20 cellular contexts compared by ENCODE assay signal in genomic region chr11:12161603-12162350, GRCh38. TPM values are rescaled to one million over a fixed set of nuclear protein-coding genes. Genes with fewer than 3 reads are reported as not detected.
DNase-seq lines count a peak whose midpoint lies in the region; ATAC-seq, FAIRE-seq and TF ChIP-seq lines count a peak whose summit lies in the region.
"Had no signal": no experiment of that assay in that cellular context is flagged by ENCODE, and none has a peak within 500 bp of the region (broad histone marks: within the 10 kb centered on the region; RNA-seq: fewer than 3 reads in every experiment).

No MANE protein-coding gene starts in this region.

- 100% methylated on average over 6 of the region's 12 CpGs; no CpG with 5 or more reads in 1 of the 2 experiments for WGBS in IMR-90 (ENCODE audit: extremely low coverage in 2 of 2, insufficient read length in 1 of 2), 2 experiments

- H3K4ac ChIP-seq in IMR-90 (ENCODE audit: low read depth, low read length), result peak overlapping the region; percentile 98

- H2BK120ac ChIP-seq in IMR-90 (ENCODE audit: low read depth, low read length), result peak overlapping the region; percentile 97

- peak overlapping the region; percentile 96 for H4K91ac ChIP-seq in IMR-90 (ENCODE audit: insufficient read depth, low read depth, low read length)

- peak overlapping the region; percentile 100; the same call in 1 of the 2 replicates for H2AK5ac ChIP-seq in IMR-90 (ENCODE audit: low read depth, low read length)

- H2BK20ac ChIP-seq in IMR-90 (ENCODE audit: low read depth, low read length), result peak overlapping the region; percentile 85

- H2AFZ ChIP-seq in IMR-90 (replicated peaks; ENCODE audit: low read length, poor library complexity) (no peak overlapping the region), keratinocyte (ENCODE audit: control insufficient read depth, low read length) (no peak overlapping the region)

- no TSS peak for BruUV-seq in IMR-90 (replicated peaks; lab: Mats Ljungman, UMichigan)

- H3K4me2 ChIP-seq in IMR-90 (ENCODE audit: low read depth, low read length) (no peak overlapping the region), keratinocyte (ENCODE audit: control insufficient read depth, extremely low read depth, insufficient read depth, low read depth, low read length) (no peak overlapping the region)

- no peak for FAIRE-seq in keratinocyte (lab: Jason Lieb, UNC)

- H3K4me3 ChIP-seq in IMR-90 (ENCODE audit: insufficient read depth, low read depth, low read length) (no peak overlapping the region), brain microvascular endothelial cell (ENCODE audit: low read depth, low read length) (no peak overlapping the region), keratinocyte (ENCODE audit: control insufficient read depth in 2 of 3, extremely low read depth in 1 of 3, insufficient read depth in 2 of 3, low read depth in 1 of 3, low read length in 3 of 3) (no peak overlapping the region)
- H3K4me3 ChIP-seq: gastrocnemius medialis, skin epidermis had no signal

- H3K79me2 ChIP-seq in keratinocyte (ENCODE audit: control insufficient read depth, insufficient read depth, low read length), result peaks cover 67% of the 10 kb centered on the region

- H4K20me1 ChIP-seq in IMR-90 (ENCODE audit: insufficient read depth, low read length) (peaks cover 4% of the 10 kb centered on the region; the same call in 1 of the 2 replicates), keratinocyte (ENCODE audit: control insufficient read depth, extremely low read depth, insufficient read depth, low read length) (no peaks in the 10 kb centered on the region)

- H3K9me1 ChIP-seq in IMR-90 (ENCODE audit: insufficient read depth, low read length), result peaks cover 48% of the 10 kb centered on the region
- H3K9me1 ChIP-seq in keratinocyte (ENCODE audit: control insufficient read depth, extremely low read depth, insufficient read depth, low read length), result no peaks in the 10 kb centered on the region

- H4K5ac ChIP-seq in IMR-90 (ENCODE audit: low read depth, low read length), result no peak overlapping the region; the same call in 1 of the 2 replicates

- POLR2A ChIA-PET in IMR-90 (lab: Charles Lee; ENCODE audit: unreplicated experiment), result no interaction called here

- no peak overlapping the region for H3K56ac ChIP-seq in IMR-90 (ENCODE audit: extremely low read depth, insufficient read depth, low read length)

- TF ChIP-seq CTCF in IMR-90 (conservative IDR thresholded peaks at IDR 0.05; ENCODE audit: low read depth, low read length) (no peak), brain microvascular endothelial cell (IDR thresholded peaks at IDR 0.05; ENCODE audit: low read depth, low read length, missing control alignments) (no peak), keratinocyte (optimal IDR thresholded peaks at IDR 0.05 in 1 of 3, IDR thresholded peaks at IDR 0.05 in 1 of 3, conservative IDR thresholded peaks at IDR 0.05 in 1 of 3; ENCODE audit: extremely low read depth in 1 of 3, insufficient read depth in 2 of 3, low read length in 3 of 3) (no peak)

- ATAC-seq in IMR-90 (ENCODE audit: low read depth) (no peak), HG02798 (IDR thresholded peaks at IDR 0.05; ENCODE audit: poor library complexity, unreplicated experiment) (no peak), HG02938 (IDR thresholded peaks at IDR 0.05; ENCODE audit: unreplicated experiment) (no peak), HG03039 (IDR thresholded peaks at IDR 0.05; ENCODE audit: unreplicated experiment) (no peak)
- no peak for ATAC-seq in stimulated activated effector memory CD8-positive, alpha-beta T cell treated with anti-CD3 and anti-CD28 coated beads, Interleukin-12 subunit alpha, Interleukin-12 subunit beta, amount 100 ng/mL, for 72 hours
- ATAC-seq: activated CD4-positive, CD25-positive, alpha-beta regulatory T cell treated with anti-CD3 and anti-CD28 coated beads, Interleukin-2, amount 50 U/mL, for 24 hours; gastrocnemius medialis had no signal

- H3K9me3 ChIP-seq in IMR-90 (ENCODE audit: control insufficient read depth, insufficient read depth, low read length) (no peaks in the 10 kb centered on the region), keratinocyte (ENCODE audit: control insufficient read depth, low read depth, low read length) (no peaks in the 10 kb centered on the region)
- H3K9me3 ChIP-seq: gastrocnemius medialis had no signal

- peaks cover 70% of the 10 kb centered on the region for H3K4me1 Mint-ChIP-seq in stimulated activated effector memory CD8-positive, alpha-beta T cell treated with anti-CD3 and anti-CD28 coated beads, Interleukin-12 subunit alpha, Interleukin-12 subunit beta, amount 100 ng/mL, for 72 hours
- H3K4me1 Mint-ChIP-seq: B cell had no signal

- in situ Hi-C loops in IMR-90 (cut with MboI; ENCODE audit: low sequenced_read_pairs), result no loop called here
- in situ Hi-C loops in brain microvascular endothelial cell (cut with HindIII; ENCODE audit: low pct_ligation_motif_present, low sequenced_read_pairs), result no loop called here

- CTCF ChIA-PET in IMR-90 (lab: Yijun Ruan, JAX), result interaction anchor here (0.6 kb wide), 1 partner anchor 109 kb away, joined by 3 read pairs; no protein-coding TSS in a partner anchor

- DNase-seq in IMR-90 (no peak), brain microvascular endothelial cell (no peak), keratinocyte (ENCODE audit: low read depth, low spot score) (no peak), NCI-H1436 (lab: John Stamatoyannopoulos, UW) (no peak)
- no peak for DNase-seq in stimulated activated effector memory CD8-positive, alpha-beta T cell treated with anti-CD3 and anti-CD28 coated beads, Interleukin-12 subunit alpha, Interleukin-12 subunit beta, amount 100 ng/mL, for 72 hours (ENCODE audit: low spot score in 2 of 2)
- DNase-seq: activated CD8-positive, alpha-beta memory T cell treated with anti-CD3 and anti-CD28 coated beads, Interleukin-2, amount 50 U/mL, for 48 hours; activated naive CD4-positive, alpha-beta T cell treated with anti-CD3 and anti-CD28 coated beads, Interleukin-2, amount 10 ng/mL, durations not matched to agents 7 days and 5 days; gastrocnemius medialis; KBM-7; NCI-H1105; NCI-H2171 treated with DMSO at 0.1 percent for 48 hours had no signal

- TF ChIP-seq POLR2A in IMR-90 (IDR thresholded peaks at IDR 0.05; ENCODE audit: low read depth, low read length), result no peak

- H3K36me3 Mint-ChIP-seq in stimulated activated effector memory CD8-positive, alpha-beta T cell treated with anti-CD3 and anti-CD28 coated beads, Interleukin-12 subunit alpha, Interleukin-12 subunit beta, amount 100 ng/mL, for 72 hours, result peaks cover 12% of the 10 kb centered on the region
- H3K36me3 Mint-ChIP-seq: activated naive CD4-positive, alpha-beta T cell treated with anti-CD3 and anti-CD28 coated beads, Interleukin-2, amount 10 ng/mL, durations not matched to agents 7 days and 5 days had no signal

- TF ChIP-seq RAD21 in IMR-90 (IDR thresholded peaks at IDR 0.05; ENCODE audit: low read length), result no peak

- peak overlapping the region; percentile 22; the same call in 1 of the 2 replicates for H3K18ac ChIP-seq in IMR-90 (ENCODE audit: low read depth, low read length)

- no peak overlapping the region; the same call in 1 of the 2 replicates for H3K9ac ChIP-seq in IMR-90 (ENCODE audit: low read depth, low read length)
- H3K9ac ChIP-seq in keratinocyte (ENCODE audit: control insufficient read depth, extremely low read depth, insufficient read depth, low read length), result peak overlapping the region; percentile 65

- H3K27ac Mint-ChIP-seq in stimulated activated effector memory CD8-positive, alpha-beta T cell treated with anti-CD3 and anti-CD28 coated beads, Interleukin-12 subunit alpha, Interleukin-12 subunit beta, amount 100 ng/mL, for 72 hours, result peak overlapping the region; percentile 86
- H3K27ac Mint-ChIP-seq: activated naive CD4-positive, alpha-beta T cell treated with anti-CD3 and anti-CD28 coated beads, Interleukin-2, amount 10 ng/mL, durations not matched to agents 7 days and 5 days; B cell; stimulated activated naive CD8-positive, alpha-beta T cell treated with anti-CD3 and anti-CD28 coated beads, Interleukin-15, Interleukin-2, amounts not matched to agents 100 ng/mL and 50 ng/mL, for 24 hours; T-helper 1 cell treated with Interleukin-12 subunit alpha and Interleukin-12 subunit beta and Interleukin-4 antibody, amounts not matched to agents 30 μg/mL and 1 μg/mL, for 36 hours had no signal

- H4K8ac ChIP-seq in IMR-90 (ENCODE audit: low read depth in 2 of 2, low read length in 2 of 2), result peak overlapping the region; percentile 87 to 92; a peak in 3 of 4 replicates

- H3K36me3 ChIP-seq in IMR-90 (ENCODE audit: control insufficient read depth, insufficient read depth, low read length) (peaks cover 21% of the 10 kb centered on the region), brain microvascular endothelial cell (replicated peaks) (peaks cover 75% of the 10 kb centered on the region), keratinocyte (ENCODE audit: control insufficient read depth in 2 of 2, extremely low read depth in 1 of 2, insufficient read depth in 2 of 2, low read length in 2 of 2) (peaks cover 21 to 60% of the 10 kb centered on the region in 2 experiments)

- dilution Hi-C loops in IMR-90 (cut with HindIII; ENCODE audit: low sequenced_read_pairs, unreplicated experiment) (no loop called here), keratinocyte (cut with MboI; ENCODE audit: extremely low pct_ligation_motif_present, low sequenced_read_pairs) (no loop called here)

- no peak overlapping the region for H2AK9ac ChIP-seq in IMR-90 (replicated peaks; ENCODE audit: low read depth, low read length, poor library complexity)

- H2BK5ac ChIP-seq in IMR-90 (ENCODE audit: low read depth, low read length, poor library complexity, severe bottlenecking), result peak overlapping the region; percentile 85

- peaks cover 50% of the 10 kb centered on the region for H3K4me1 ChIP-seq in IMR-90 (ENCODE audit: control insufficient read depth, insufficient read depth, low read length)
- H3K4me1 ChIP-seq in keratinocyte (ENCODE audit: control insufficient read depth, extremely low read depth, insufficient read depth, low read length), result peaks cover 84% of the 10 kb centered on the region

- no peak overlapping the region for H3K4me3 Mint-ChIP-seq in stimulated activated effector memory CD8-positive, alpha-beta T cell treated with anti-CD3 and anti-CD28 coated beads, Interleukin-12 subunit alpha, Interleukin-12 subunit beta, amount 100 ng/mL, for 72 hours
- H3K4me3 Mint-ChIP-seq: activated naive CD4-positive, alpha-beta T cell treated with anti-CD3 and anti-CD28 coated beads, Interleukin-2, amount 10 ng/mL, durations not matched to agents 7 days and 5 days; B cell; stimulated activated naive CD8-positive, alpha-beta T cell treated with anti-CD3 and anti-CD28 coated beads, Interleukin-15, Interleukin-2, amounts not matched to agents 100 ng/mL and 50 ng/mL, for 24 hours; T-helper 1 cell treated with Interleukin-12 subunit alpha and Interleukin-12 subunit beta and Interleukin-4 antibody, amounts not matched to agents 30 μg/mL and 1 μg/mL, for 36 hours had no signal

- peak overlapping the region; percentile 9; the same call in 1 of the 2 replicates for H3K27ac ChIP-seq in IMR-90 (ENCODE audit: insufficient read depth, low read length)
- peak overlapping the region; percentile 95 for H3K27ac ChIP-seq in brain microvascular endothelial cell
- H3K27ac ChIP-seq in keratinocyte (ENCODE audit: control insufficient read depth, insufficient read depth, low read length), result peak overlapping the region; percentile 98
- H3K27ac ChIP-seq: HL-60 had no signal

- intact Hi-C loops in IMR-90 (cut with micrococcal nuclease), result loop anchor here (5.0 kb wide), 1 partner anchor 121 kb away; no protein-coding TSS in a partner anchor

- peak overlapping the region; percentile 85; the same call in 1 of the 2 replicates for H3K23ac ChIP-seq in IMR-90 (ENCODE audit: low read depth, low read length)

- peak overlapping the region; percentile 87; the same call in 2 of the 3 replicates for H2BK15ac ChIP-seq in IMR-90 (ENCODE audit: low read depth, low read length)

- no peaks in the 10 kb centered on the region for H3K27me3 ChIP-seq in IMR-90 (ENCODE audit: control insufficient read depth, insufficient read depth, low read length)
- no peaks in the 10 kb centered on the region for H3K27me3 ChIP-seq in brain microvascular endothelial cell (replicated peaks)
- no peaks in the 10 kb centered on the region for H3K27me3 ChIP-seq in keratinocyte (ENCODE audit: control insufficient read depth, extremely low read depth, insufficient read depth, low read length)
- H3K27me3 ChIP-seq: gastrocnemius medialis had no signal

- H3K79me1 ChIP-seq in IMR-90 (ENCODE audit: low read depth in 1 of 2, low read length in 2 of 2), result peaks cover 44 to 90% of the 10 kb centered on the region in 2 experiments

- peak overlapping the region; percentile 47 for H3K14ac ChIP-seq in IMR-90 (replicated peaks; ENCODE audit: low read depth, low read length)

- H3K9me3 Mint-ChIP-seq in stimulated activated effector memory CD8-positive, alpha-beta T cell treated with anti-CD3 and anti-CD28 coated beads, Interleukin-12 subunit alpha, Interleukin-12 subunit beta, amount 100 ng/mL, for 72 hours, result no peaks in the 10 kb centered on the region
- H3K9me3 Mint-ChIP-seq: activated naive CD4-positive, alpha-beta T cell treated with anti-CD3 and anti-CD28 coated beads, Interleukin-2, amount 10 ng/mL, durations not matched to agents 7 days and 5 days; stimulated activated naive CD8-positive, alpha-beta T cell treated with anti-CD3 and anti-CD28 coated beads, Interleukin-15, Interleukin-2, amounts not matched to agents 100 ng/mL and 50 ng/mL, for 24 hours; T-helper 1 cell treated with Interleukin-12 subunit alpha and Interleukin-12 subunit beta and Interleukin-4 antibody, amounts not matched to agents 30 μg/mL and 1 μg/mL, for 36 hours had no signal

RNA-seq across cellular contexts. Expression of gene MICAL2, which starts 51.4 kb away (rescaled TPM):
- total RNA-seq in IMR-90 (2012; rRNA removed), result 285 and 336 TPM in 2 replicates
- 141 and 170 TPM in 2 replicates for polyA plus RNA-seq in IMR-90 (2012; rRNA removed)
- 63.9 and 84.9 TPM in 2 replicates for polyA plus RNA-seq in IMR-90 (2012; cell fraction: cytosol; rRNA removed)
- polyA plus RNA-seq in IMR-90 (2012; cell fraction: nucleus; rRNA removed; ENCODE audit: low replicate concordance), result 109 and 162 TPM in 2 replicates
- polyA plus RNA-seq in keratinocyte, result 72.7 to 124 TPM (median 83.9 TPM) in 3 replicates
- 172 TPM for polyA plus RNA-seq in keratinocyte (2011; ENCODE audit: low read depth)
- polyA plus RNA-seq in keratinocyte (2011; cell fraction: cytosol; rRNA removed), result 76.6 and 79.2 TPM in 2 replicates
- 175 and 197 TPM in 2 replicates for polyA plus RNA-seq in keratinocyte (2011; cell fraction: nucleus; rRNA removed)
- polyA plus RNA-seq in keratinocyte (2012; ENCODE audit: low replicate concordance), result 52.2 and 143 TPM in 2 replicates
- 218 to 406 TPM (median 316 TPM) in 3 replicates for polyA minus RNA-seq in keratinocyte
- polyA minus RNA-seq in keratinocyte (2011; cell fraction: cytosol; rRNA and poly(A)+ RNA removed), result 176 TPM
- polyA minus RNA-seq in keratinocyte (2011; cell fraction: nucleus; rRNA and poly(A)+ RNA removed), result 292 and 558 TPM in 2 replicates

Comparison
In these comparisons a context has a peak if more than half of its experiments do, and no peak if none do; other contexts are left out.
1. H3K27ac ChIP-seq: peak in every context shown above with its lines; median percentile 98 in keratinocyte; 95 in brain microvascular endothelial cell; 9 in IMR-90.